8 cellular contexts compared by ENCODE assay signal in genomic region chr3:13655074-13655913, GRCh38.
DNase-seq lines count a peak whose midpoint lies in the region; ATAC-seq lines count a peak whose summit lies in the region.

No MANE protein-coding gene starts in this region.

- POLR2A ChIA-PET in naive thymus-derived CD8-positive, alpha-beta T cell (lab: Charles Lee) = interaction anchor here (0.6 to 10.3 kb wide), 8 partner anchors 9 to 241 kb away, joined by 3 to 129 read pairs (median 3); partner anchors contain the start of gene WNT7A

- no peak overlapping the region for H3K27ac Mint-ChIP-seq in T-helper 2 cell treated with Interferon-gamma antibody and Interleukin-4, amounts not matched to agents 5 μg/mL and 100 μg/mL, for 36 hours
- H3K27ac Mint-ChIP-seq in naive thymus-derived CD8-positive, alpha-beta T cell = peak overlapping the region in 5 of 10 donors; percentile 35 to 81 (median 71)

- H3K27me3 Mint-ChIP-seq in T-helper 2 cell treated with Interferon-gamma antibody and Interleukin-4, amounts not matched to agents 5 μg/mL and 100 μg/mL, for 36 hours (ENCODE audit: low read depth) = peaks cover 25% of the 10 kb centered on the region
- peaks cover 4 to 22% (median 12%) of the 10 kb centered on the region in 5 donors for H3K27me3 Mint-ChIP-seq in naive thymus-derived CD8-positive, alpha-beta T cell

- H3K9me3 Mint-ChIP-seq in T-helper 2 cell treated with Interferon-gamma antibody and Interleukin-4, amounts not matched to agents 5 μg/mL and 100 μg/mL, for 36 hours = no peaks in the 10 kb centered on the region
- no peaks in the 10 kb centered on the region for H3K9me3 Mint-ChIP-seq in naive thymus-derived CD8-positive, alpha-beta T cell

- H3K4me3 Mint-ChIP-seq in T-helper 2 cell treated with Interferon-gamma antibody and Interleukin-4, amounts not matched to agents 5 μg/mL and 100 μg/mL, for 36 hours = no peak overlapping the region
- H3K4me3 Mint-ChIP-seq in naive thymus-derived CD8-positive, alpha-beta T cell = peak overlapping the region in 9 of 10 donors; percentile 33 to 82 (median 71)

- no peaks in the 10 kb centered on the region for H3K36me3 Mint-ChIP-seq in T-helper 2 cell treated with Interferon-gamma antibody and Interleukin-4, amounts not matched to agents 5 μg/mL and 100 μg/mL, for 36 hours (ENCODE audit: low read depth)
- no peaks in the 10 kb centered on the region for H3K36me3 Mint-ChIP-seq in naive thymus-derived CD8-positive, alpha-beta T cell

- peak in 1 of 2 donors; percentile 41 for ATAC-seq in naive thymus-derived CD8-positive, alpha-beta T cell
- no peak for ATAC-seq in HG03378 (IDR thresholded peaks at IDR 0.05; ENCODE audit: unreplicated experiment)

- peak; percentile 12 for DNase-seq in T-helper 2 cell treated with Interferon-gamma antibody and Interleukin-4, amounts not matched to agents 5 μg/mL and 100 μg/mL, for 36 hours (ENCODE audit: low spot score)
- DNase-seq in T-helper 2 cell (no peak), T-helper 9 cell (peak; percentile 27), epidermal melanocyte (ENCODE audit: insufficient read length, low spot score) (peak; percentile 48), MV-4-11 (lab: John Stamatoyannopoulos, UW) (no peak), HK-2 (ENCODE audit: unreplicated experiment) (no peak)
- DNase-seq in naive thymus-derived CD8-positive, alpha-beta T cell = peak in 5 of 10 donors; percentile 13 to 57 (median 41)

- peaks cover 3% of the 10 kb centered on the region for H3K4me1 Mint-ChIP-seq in T-helper 2 cell treated with Interferon-gamma antibody and Interleukin-4, amounts not matched to agents 5 μg/mL and 100 μg/mL, for 36 hours (ENCODE audit: low read depth)
- peaks cover 30 to 55% (median 37%) of the 10 kb centered on the region in 4 donors for H3K4me1 Mint-ChIP-seq in naive thymus-derived CD8-positive, alpha-beta T cell

Comparison
In these comparisons a context has a peak if more than half of its experiments do, and no peak if none do; other contexts are left out.
1. DNase-seq: peak in T-helper 2 cell treated with Interferon-gamma antibody and Interleukin-4, amounts not matched to agents 5 μg/mL and 100 μg/mL, for 36 hours (single experiment), T-helper 9 cell (single experiment) and epidermal melanocyte (single experiment); none in T-helper 2 cell (0 of 5), MV-4-11 (single experiment) and HK-2 (single experiment).